Comparison of ENCODE assay signal across 8 cellular contexts in the genomic region with DNA sequence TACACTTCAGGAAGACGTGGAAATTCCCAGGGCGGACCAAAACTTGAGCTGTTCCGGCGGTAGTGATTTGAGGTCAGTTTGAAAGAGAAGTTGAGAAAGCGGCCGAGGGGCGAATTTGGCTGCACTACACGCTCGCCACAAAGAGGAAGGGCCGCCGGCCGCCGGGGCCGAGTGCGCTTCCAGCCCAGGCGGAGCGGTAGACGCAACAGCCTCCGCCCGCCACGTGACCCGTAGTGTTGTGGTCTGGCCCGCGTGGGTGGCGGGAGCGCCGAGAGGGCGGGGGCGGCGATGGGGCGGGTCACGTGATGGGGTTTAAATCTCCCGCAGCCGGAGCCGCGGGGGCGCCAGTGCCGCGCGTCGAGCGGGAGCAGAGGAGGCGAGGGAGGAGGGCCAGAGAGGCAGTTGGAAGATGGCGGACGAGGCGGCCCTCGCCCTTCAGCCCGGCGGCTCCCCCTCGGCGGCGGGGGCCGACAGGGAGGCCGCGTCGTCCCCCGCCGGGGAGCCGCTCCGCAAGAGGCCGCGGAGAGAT. TPM values are rescaled to one million over a fixed set of nuclear protein-coding genes. Genes with fewer than 3 reads are reported as not detected.
DNase-seq lines count a peak whose midpoint lies in the region; ATAC-seq and TF ChIP-seq lines count a peak whose summit lies in the region.

A gene (plus strand): TSS at position 344 of the 529 bp plus-strand sequence. CDS start 66 bp downstream, at position 410.

- peak within 1 kb of the TSS; percentile 63 to 86 for H3K4me3 ChIP-seq in DND-41 (ENCODE audit: low read depth in 1 of 2, low read length in 2 of 2)
- no peak within 1 kb of the TSS for H3K4me3 ChIP-seq in KMS-11 (IDR thresholded peaks at IDR 0.05; ENCODE audit: insufficient read depth, low read depth, low read length)
- H3K4me3 ChIP-seq in Panc1 (ENCODE audit: low read depth in 2 of 2, low read length in 2 of 2): peak within 1 kb of the TSS; percentile 61 to 66
- peak within 1 kb of the TSS; percentile 80 to 93 (median 86) for H3K4me3 ChIP-seq in esophagus muscularis mucosa

- peak within 1 kb of the TSS; percentile 75 for H3K4me2 ChIP-seq in DND-41 (ENCODE audit: insufficient read depth, low read length)
- H3K4me2 ChIP-seq in KMS-11: peak within 1 kb of the TSS; percentile 95

- intact Hi-C loops in Panc1 (cut with micrococcal nuclease; ENCODE audit: unreplicated experiment) (no loop called here), esophagus muscularis mucosa (cut with DNase I) (no loop called here)

- WGBS in esophagus muscularis mucosa: 3% methylated on average over 22 of the region's 62 CpGs

- peaks cover 11 to 22% of the 10 kb centered on the region in 2 donors for H3K36me3 Mint-ChIP-seq in activated T-cell treated with anti-CD3 and anti-CD28 coated beads, Interleukin-2, amount 50 U/mL, for 72 hours (ENCODE audit: insufficient read depth in 2 of 2)

- BruUV-seq in Panc1 (replicated peaks; lab: Mats Ljungman, UMichigan): no TSS peak

- peak within 1 kb of the TSS; percentile 98 for H3K27ac Mint-ChIP-seq in activated T-cell treated with anti-CD3 and anti-CD28 coated beads, Interleukin-2, amount 50 U/mL, for 72 hours

- TF ChIP-seq EP300 in esophagus muscularis mucosa (IDR thresholded peaks at IDR 0.05): no peak

- no peak for TF ChIP-seq CTCF in DND-41 (IDR thresholded peaks at IDR 0.05; ENCODE audit: borderline replicate concordance, extremely low read depth, low read length, poor library complexity, severe bottlenecking)
- no peak for TF ChIP-seq CTCF in KMS-11 (conservative IDR thresholded peaks at IDR 0.05; ENCODE audit: low read depth, low read length)
- no peak for TF ChIP-seq CTCF in Panc1 (IDR thresholded peaks at IDR 0.05)
- TF ChIP-seq CTCF in esophagus muscularis mucosa (IDR thresholded peaks at IDR 0.05): peak in 1 of 3 experiments; percentile 0

- peak; percentile 87 for TF ChIP-seq POLR2A in esophagus muscularis mucosa (IDR thresholded peaks at IDR 0.05; ENCODE audit: low read depth)

- H4K20me1 ChIP-seq in DND-41 (ENCODE audit: insufficient read depth, low read length) (peaks cover 11% of the 10 kb centered on the region; the same call in 1 of the 2 replicates), KMS-11 (ENCODE audit: insufficient read depth) (no peaks in the 10 kb centered on the region)

- H3K4me1 ChIP-seq in DND-41 (ENCODE audit: insufficient read depth, low read length) (peaks cover 27% of the 10 kb centered on the region), KMS-11 (ENCODE audit: low read depth, poor library complexity, severe bottlenecking) (peaks cover 14% of the 10 kb centered on the region), Panc1 (ENCODE audit: control insufficient read depth, insufficient read depth, low read length) (peaks cover 8% of the 10 kb centered on the region), esophagus muscularis mucosa (peaks cover 19 to 38% (median 34%) of the 10 kb centered on the region in 4 donors)

- in situ Hi-C loops in Panc1 (cut with HindIII; ENCODE audit: low pct_unique_long_range_greater_than_20kb, low sequenced_read_pairs): no loop called here

- H2AFZ ChIP-seq in DND-41 (ENCODE audit: low read depth, low read length) (peak within 1 kb of the TSS; percentile 91), KMS-11 (ENCODE audit: low read depth) (peak within 1 kb of the TSS; percentile 97)

- ATAC-seq in DND-41 (ENCODE audit: insufficient read depth, low read depth) (peak; percentile 74), GM21786 (IDR thresholded peaks at IDR 0.05; ENCODE audit: unreplicated experiment) (peak; percentile 84), Panc1 (peak; percentile 91)
- ATAC-seq in activated T-cell treated with anti-CD3 and anti-CD28 coated beads, Interleukin-2, amount 50 U/mL, for 72 hours (replicated peaks in 1 of 2): peak; percentile 80 to 81

- CTCF ChIA-PET in Panc1 (lab: Charles Lee): no interaction called here

- peak within 1 kb of the TSS; percentile 54 for H3K27ac ChIP-seq in DND-41 (ENCODE audit: low read length)
- H3K27ac ChIP-seq in KMS-11: peak within 1 kb of the TSS; percentile 39
- H3K27ac ChIP-seq in Panc1 (ENCODE audit: low read length): peak within 1 kb of the TSS; percentile 93
- H3K27ac ChIP-seq in esophagus muscularis mucosa (replicated peaks in 1 of 4): peak within 1 kb of the TSS; percentile 92 to 99 (median 96)

- peak; percentile 93 for DNase-seq in DND-41
- peak; percentile 52 for DNase-seq in Panc1 (ENCODE audit: low read depth, low spot score)
- peak; percentile 93 to 95 for DNase-seq in activated T-cell treated with anti-CD3 and anti-CD28 coated beads, Interleukin-2, amount 50 U/mL, for 72 hours
- DNase-seq in esophagus muscularis mucosa (ENCODE audit: extremely low spot score): peak; percentile 99
- DNase-seq in myocyte (ENCODE audit: low read depth): peak; percentile 95
- DNase-seq in stimulated activated CD8-positive, alpha-beta memory T cell treated with anti-CD3 and anti-CD28 coated beads, Interleukin-7, amount 100 ng/mL, for 4 hours (ENCODE audit: low read depth in 2 of 2): peak; percentile 89 to 96

- H3K79me2 ChIP-seq in DND-41 (ENCODE audit: insufficient read depth, low read length) (peaks cover 37% of the 10 kb centered on the region), KMS-11 (ENCODE audit: insufficient read depth, low read depth) (peaks cover 29% of the 10 kb centered on the region)

- H3K9me3 Mint-ChIP-seq in activated T-cell treated with anti-CD3 and anti-CD28 coated beads, Interleukin-2, amount 50 U/mL, for 72 hours: no peaks in the 10 kb centered on the region

- POLR2A ChIA-PET in Panc1 (lab: Charles Lee): interaction anchor here (0.5 to 0.7 kb wide), 3 partner anchors 23 to 284 kb away, joined by 3 to 11 read pairs (median 7); no protein-coding TSS in a partner anchor

- H3K4me1 Mint-ChIP-seq in activated T-cell treated with anti-CD3 and anti-CD28 coated beads, Interleukin-2, amount 50 U/mL, for 72 hours (ENCODE audit: low read depth): peaks cover 31% of the 10 kb centered on the region

- H3K4me3 Mint-ChIP-seq in activated T-cell treated with anti-CD3 and anti-CD28 coated beads, Interleukin-2, amount 50 U/mL, for 72 hours: peak within 1 kb of the TSS; percentile 85 to 99

- H3K27me3 ChIP-seq in DND-41 (ENCODE audit: insufficient read depth, low read length, poor library complexity): no peaks in the 10 kb centered on the region
- H3K27me3 ChIP-seq in KMS-11 (ENCODE audit: insufficient read depth, low read depth): no peaks in the 10 kb centered on the region
- no peaks in the 10 kb centered on the region for H3K27me3 ChIP-seq in Panc1 (ENCODE audit: control insufficient read depth, insufficient read depth, low read length)
- no peaks in the 10 kb centered on the region for H3K27me3 ChIP-seq in esophagus muscularis mucosa

- H3K27me3 Mint-ChIP-seq in activated T-cell treated with anti-CD3 and anti-CD28 coated beads, Interleukin-2, amount 50 U/mL, for 72 hours (ENCODE audit: low read depth): no peaks in the 10 kb centered on the region

- H3K9ac ChIP-seq in DND-41 (ENCODE audit: low read depth, low read length): peak within 1 kb of the TSS; percentile 73
- H3K9ac ChIP-seq in KMS-11: peak within 1 kb of the TSS; percentile 52; the same call in 1 of the 2 replicates

- peaks cover 25% of the 10 kb centered on the region for H3K36me3 ChIP-seq in DND-41 (ENCODE audit: insufficient read depth, low read length)
- no peaks in the 10 kb centered on the region; the same call in 1 of the 2 replicates for H3K36me3 ChIP-seq in KMS-11 (ENCODE audit: insufficient read depth)
- H3K36me3 ChIP-seq in Panc1 (ENCODE audit: control insufficient read depth, insufficient read depth, low read length): peaks cover 21% of the 10 kb centered on the region
- peaks cover 13 to 26% (median 20%) of the 10 kb centered on the region in 4 donors for H3K36me3 ChIP-seq in esophagus muscularis mucosa

- no peaks in the 10 kb centered on the region for H3K9me3 ChIP-seq in DND-41 (ENCODE audit: insufficient read depth, low read length, severe bottlenecking)
- H3K9me3 ChIP-seq in Panc1 (ENCODE audit: control insufficient read depth, insufficient read depth, low read depth, low read length): no peaks in the 10 kb centered on the region
- H3K9me3 ChIP-seq in esophagus muscularis mucosa: no peaks in the 10 kb centered on the region

RNA-seq across cellular contexts. Expression of the gene that starts here (rescaled TPM):
- total RNA-seq in Panc1 (2021; ENCODE audit: unreplicated experiment): 45.0 TPM
- 22.0 TPM for polyA plus RNA-seq in Panc1 (2012; ENCODE audit: insufficient read length)
- 10 to 100 TPM; 42.6 to 46.6 TPM for total RNA-seq in activated T-cell treated with anti-CD3 and anti-CD28 coated beads, Interleukin-2, amount 50 U/mL, for 72 hours
- total RNA-seq in esophagus muscularis mucosa: 10 to 100 TPM; 23.7 to 30.3 (median 29.2) TPM
- total RNA-seq in myocyte: 15.8 and 19.2 TPM in 2 replicates
- 5.1 TPM for polyA plus RNA-seq in myocyte (2012)

Comparison
In these comparisons a context has a peak if more than half of its experiments do, and no peak if none do; other contexts are left out.
1. H3K27ac ChIP-seq: peak in every context shown above with its lines; median percentile 96 in esophagus muscularis mucosa; 93 in Panc1; 54 in DND-41; 39 in KMS-11.